In genomic region chr11:129640671-129641070, GRCh38 we compare ENCODE assay signal across 14 cellular contexts.
"Had no signal": no experiment of that assay in that cellular context is flagged by ENCODE, and none has a peak within 500 bp of the region (broad histone marks: within the 10 kb centered on the region; RNA-seq: fewer than 3 reads in every experiment).

No MANE protein-coding gene starts in this region.

- H3K27ac Mint-ChIP-seq: activated B cell treated with CpG ODN at 0.5 μM for 24 hours, mesothelial cell of epicardium, T-helper 17 cell had no signal

- H3K36me3 ChIP-seq: ascending aorta, gastroesophageal sphincter had no signal

- H3K27ac ChIP-seq: ascending aorta, gastroesophageal sphincter, SK-N-MC had no signal

- H3K9me3 Mint-ChIP-seq: activated B cell treated with CpG ODN at 0.5 μM for 24 hours had no signal

- H3K4me3 ChIP-seq: ascending aorta, gastroesophageal sphincter, SK-N-MC had no signal

- H3K4me1 ChIP-seq: ascending aorta, gastroesophageal sphincter had no signal

- H3K27me3 ChIP-seq: ascending aorta, gastroesophageal sphincter had no signal

- H3K9me3 ChIP-seq: ascending aorta, gastroesophageal sphincter had no signal

- FAIRE-seq: colon, kidney, urothelium cell line had no signal

- H3K4me1 Mint-ChIP-seq: activated B cell treated with CpG ODN at 0.5 μM for 24 hours had no signal

- H3K4me3 Mint-ChIP-seq: activated B cell treated with CpG ODN at 0.5 μM for 24 hours, mesothelial cell of epicardium, neural crest cell, T-helper 17 cell had no signal

- DNase-seq: activated B cell treated with CpG ODN at 0.5 μM for 24 hours; activated CD4-positive, alpha-beta T cell treated with anti-CD3 and anti-CD28 coated beads, Interleukin-2, amount 50 U/mL, for 48 hours; kidney; left ventricle myocardium superior; stimulated activated CD4-positive, alpha-beta T cell treated with anti-CD3 and anti-CD28 coated beads, Interleukin-15, amount 100 ng/mL, for 24 hours; stimulated activated CD4-positive, alpha-beta T cell treated with anti-CD3 and anti-CD28 coated beads, Interleukin-4, amount 100 ng/mL, for 24 hours; T-helper 17 cell had no signal
